In genomic region chr19:39448271-39448670, GRCh38 we compare ENCODE assay signal across 9 cellular contexts. TPM values are rescaled to one million over a fixed set of nuclear protein-coding genes. Genes with fewer than 3 reads are reported as not detected.
A peak's percentile ranks its signal among the peaks of the same experiment; 100 is the strongest.
DNase-seq lines count a peak whose midpoint lies in the region; ATAC-seq and TF ChIP-seq lines count a peak whose summit lies in the region.
"Had no signal": no experiment of that assay in that cellular context is flagged by ENCODE, and none has a peak within 500 bp of the region (broad histone marks: within the 10 kb centered on the region; RNA-seq: fewer than 3 reads in every experiment).

No MANE protein-coding gene starts in this region.

- no peaks in the 10 kb centered on the region for H3K9me3 Mint-ChIP-seq in activated naive CD4-positive, alpha-beta T cell treated with anti-CD3 and anti-CD28 coated beads, Interleukin-2, amount 50 U/mL, for 72 hours
- no peaks in the 10 kb centered on the region for H3K9me3 Mint-ChIP-seq in nephron

- H3K27me3 ChIP-seq in GM06990 (replicated peaks; ENCODE audit: control insufficient read depth, insufficient read depth, low read length): no peaks in the 10 kb centered on the region

- peak overlapping the region; percentile 97 to 99 for H3K27ac Mint-ChIP-seq in activated naive CD4-positive, alpha-beta T cell treated with anti-CD3 and anti-CD28 coated beads, Interleukin-2, amount 50 U/mL, for 72 hours
- H3K27ac Mint-ChIP-seq in nephron: no peak overlapping the region

- TF ChIP-seq CTCF in GM06990 (IDR thresholded peaks at IDR 0.05; ENCODE audit: insufficient read depth, low read length, poor library complexity, severe bottlenecking) (no peak), nephron (IDR thresholded peaks at IDR 0.05; ENCODE audit: unreplicated experiment in 3 of 3) (no peak)

- peak; percentile 2 to 39 for ATAC-seq in activated naive CD4-positive, alpha-beta T cell treated with anti-CD3 and anti-CD28 coated beads, Interleukin-2, amount 50 U/mL, for 72 hours
- ATAC-seq in HG03039 (IDR thresholded peaks at IDR 0.05; ENCODE audit: unreplicated experiment) (no peak), HG03442 (IDR thresholded peaks at IDR 0.05; ENCODE audit: unreplicated experiment) (no peak)

- peak overlapping the region in 2 of 3 experiments; percentile 64 to 66 for H3K4me3 Mint-ChIP-seq in nephron

- H3K36me3 Mint-ChIP-seq in activated naive CD4-positive, alpha-beta T cell treated with anti-CD3 and anti-CD28 coated beads, Interleukin-2, amount 50 U/mL, for 72 hours: peaks cover 40 to 78% of the 10 kb centered on the region in 2 donors
- H3K36me3 Mint-ChIP-seq in nephron (ENCODE audit: low read depth): peaks cover 40% of the 10 kb centered on the region

- peaks cover 10% of the 10 kb centered on the region for H3K36me3 ChIP-seq in GM06990 (ENCODE audit: control insufficient read depth, insufficient read depth, low read length)

- H3K4me3 ChIP-seq in GM06990 (replicated peaks; ENCODE audit: low read depth, low read length): peak overlapping the region; percentile 52
- H3K4me3 ChIP-seq: SK-N-MC had no signal

- H3K4me1 Mint-ChIP-seq in nephron: peaks cover 26% of the 10 kb centered on the region

- H3K27me3 Mint-ChIP-seq in nephron (ENCODE audit: low read depth): no peaks in the 10 kb centered on the region

- DNase-seq in GM06990 (ENCODE audit: extremely low read depth, insufficient read length) (peak; percentile 60), KBM-7 (peak; percentile 40), NCI-H774 (lab: John Stamatoyannopoulos, UW) (no peak)
- DNase-seq in activated naive CD4-positive, alpha-beta T cell treated with anti-CD3 and anti-CD28 coated beads, Interleukin-2, amount 50 U/mL, for 72 hours (ENCODE audit: low spot score in 2 of 2): peak in 1 of 2 donors; percentile 71
- DNase-seq in NK-92 treated with Interleukin-12 subunit alpha and Interleukin-12 subunit beta, amount 100 ng/mL, for 24 hours (lab: John Stamatoyannopoulos, UW): no peak

- in situ Hi-C loops in KBM-7 (cut with MboI; ENCODE audit: low pct_unique_long_range_greater_than_20kb, low sequenced_read_pairs): no loop called here

RNA-seq across cellular contexts. Expression of gene SUPT5H, which starts 2.9 kb away (rescaled TPM):
- 100 to 1,000 TPM; 197 to 211 TPM for total RNA-seq in activated naive CD4-positive, alpha-beta T cell treated with anti-CD3 and anti-CD28 coated beads, Interleukin-2, amount 50 U/mL, for 72 hours

RNA-seq across cellular contexts. Expression of gene RPS16, which starts 12.5 kb away (rescaled TPM):
- 1,000 to 10,000 TPM; 3,128 to 3,624 TPM for total RNA-seq in activated naive CD4-positive, alpha-beta T cell treated with anti-CD3 and anti-CD28 coated beads, Interleukin-2, amount 50 U/mL, for 72 hours

RNA-seq across cellular contexts. Expression of gene TIMM50, which starts 32.4 kb away (rescaled TPM):
- 10 to 100 TPM; 71.2 to 84.8 TPM for total RNA-seq in activated naive CD4-positive, alpha-beta T cell treated with anti-CD3 and anti-CD28 coated beads, Interleukin-2, amount 50 U/mL, for 72 hours

RNA-seq across cellular contexts. Expression of gene PLEKHG2, which starts 35.8 kb away (rescaled TPM):
- total RNA-seq in activated naive CD4-positive, alpha-beta T cell treated with anti-CD3 and anti-CD28 coated beads, Interleukin-2, amount 50 U/mL, for 72 hours: 10 to 100 TPM; 52.4 to 55.6 TPM

RNA-seq across cellular contexts. Expression of gene ZFP36, which starts 41.6 kb away (rescaled TPM):
- 100 to 1,000 TPM in 1 of 2 donors, 10 to 100 TPM in 1; 59.7 to 183 TPM for total RNA-seq in activated naive CD4-positive, alpha-beta T cell treated with anti-CD3 and anti-CD28 coated beads, Interleukin-2, amount 50 U/mL, for 72 hours

Comparison
In these comparisons a context has a peak if more than half of its experiments do, and no peak if none do; other contexts are left out.
1. DNase-seq: peak in GM06990 (single experiment) and KBM-7 (single experiment); none in NCI-H774 (single experiment) and NK-92 treated with Interleukin-12 subunit alpha and Interleukin-12 subunit beta, amount 100 ng/mL, for 24 hours (single experiment).
2. ATAC-seq: peak in activated naive CD4-positive, alpha-beta T cell treated with anti-CD3 and anti-CD28 coated beads, Interleukin-2, amount 50 U/mL, for 72 hours (2 of 2); none in HG03039 (single experiment) and HG03442 (single experiment).
3. H3K27ac Mint-ChIP-seq: peak in activated naive CD4-positive, alpha-beta T cell treated with anti-CD3 and anti-CD28 coated beads, Interleukin-2, amount 50 U/mL, for 72 hours (2 of 2); none in nephron (0 of 3).